2 cellular contexts compared by ENCODE assay signal in the genomic region with DNA sequence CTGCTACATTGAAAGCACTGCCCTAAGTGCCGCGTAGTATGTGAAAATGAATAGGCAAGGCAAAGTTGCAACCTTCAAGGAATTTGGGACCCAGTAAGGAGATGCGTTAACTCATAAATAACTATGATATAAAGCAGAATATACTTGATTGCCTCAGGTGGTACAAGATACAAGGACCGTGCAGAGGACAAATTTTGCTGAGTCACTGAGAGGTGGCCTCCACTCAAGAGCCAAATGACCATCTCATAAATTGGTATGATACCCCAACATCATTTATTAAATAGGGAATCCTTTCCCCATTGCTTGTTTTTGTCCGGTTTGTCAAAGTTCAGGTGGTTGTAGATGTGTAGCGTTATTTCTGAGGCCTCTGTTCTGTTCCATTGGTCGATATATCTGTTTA.
TF ChIP-seq lines count a peak whose summit lies in the region.

No MANE protein-coding gene starts in this region.

TF ChIP-seq in A549, 52 proteins besides CTCF, POLR2A, EP300 and RAD21 (continued from another document):
- TF ChIP-seq PHF8 (IDR thresholded peaks at IDR 0.05; ENCODE audit: borderline replicate concordance, low read depth) (no peak), CHD4 (IDR thresholded peaks at IDR 0.05; ENCODE audit: borderline replicate concordance) (no peak), NR3C1 (IDR thresholded peaks at IDR 0.05) (no peak)

TF ChIP-seq in K562, 482 proteins besides CTCF, POLR2A, EP300 and RAD21 (continued from another document):
- TF ChIP-seq, protein P1, sequence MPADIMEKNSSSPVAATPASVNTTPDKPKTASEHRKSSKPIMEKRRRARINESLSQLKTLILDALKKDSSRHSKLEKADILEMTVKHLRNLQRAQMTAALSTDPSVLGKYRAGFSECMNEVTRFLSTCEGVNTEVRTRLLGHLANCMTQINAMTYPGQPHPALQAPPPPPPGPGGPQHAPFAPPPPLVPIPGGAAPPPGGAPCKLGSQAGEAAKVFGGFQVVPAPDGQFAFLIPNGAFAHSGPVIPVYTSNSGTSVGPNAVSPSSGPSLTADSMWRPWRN (IDR thresholded peaks at IDR 0.05; ENCODE audit: low read depth) = no peak
- TF ChIP-seq MTA3 (IDR thresholded peaks at IDR 0.05; ENCODE audit: borderline replicate concordance) = no peak
- no peak for TF ChIP-seq ZNF695 (CRISPR knock-in tag; IDR thresholded peaks at IDR 0.05)
- TF ChIP-seq, protein P2, sequence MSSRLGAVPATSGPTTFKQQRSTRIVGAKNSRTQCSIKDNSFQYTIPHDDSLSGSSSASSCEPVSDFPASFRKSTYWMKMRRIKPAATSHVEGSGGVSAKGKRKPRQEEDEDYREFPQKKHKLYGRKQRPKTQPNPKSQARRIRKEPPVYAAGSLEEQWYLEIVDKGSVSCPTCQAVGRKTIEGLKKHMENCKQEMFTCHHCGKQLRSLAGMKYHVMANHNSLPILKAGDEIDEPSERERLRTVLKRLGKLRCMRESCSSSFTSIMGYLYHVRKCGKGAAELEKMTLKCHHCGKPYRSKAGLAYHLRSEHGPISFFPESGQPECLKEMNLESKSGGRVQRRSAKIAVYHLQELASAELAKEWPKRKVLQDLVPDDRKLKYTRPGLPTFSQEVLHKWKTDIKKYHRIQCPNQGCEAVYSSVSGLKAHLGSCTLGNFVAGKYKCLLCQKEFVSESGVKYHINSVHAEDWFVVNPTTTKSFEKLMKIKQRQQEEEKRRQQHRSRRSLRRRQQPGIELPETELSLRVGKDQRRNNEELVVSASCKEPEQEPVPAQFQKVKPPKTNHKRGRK (tag; IDR thresholded peaks at IDR 0.05) = no peak
- TF ChIP-seq MYC (IDR thresholded peaks at IDR 0.05; ENCODE audit: low read depth, low read length) = no peak
- TF ChIP-seq MYC (CRISPR knock-in tag; IDR thresholded peaks at IDR 0.05; ENCODE audit: borderline replicate concordance, low read depth) = no peak
- no peak for TF ChIP-seq SIRT6 (IDR thresholded peaks at IDR 0.05; ENCODE audit: low read depth, low read length)
- peak; percentile 85 for TF ChIP-seq NFE2 (IDR thresholded peaks at IDR 0.05; ENCODE audit: low read depth)
- no peak for TF ChIP-seq STAT5B (CRISPR knock-in tag; IDR thresholded peaks at IDR 0.05)
- peak; percentile 84 for TF ChIP-seq MAFG (tag; conservative IDR thresholded peaks at IDR 0.05)
- peak; percentile 76 for TF ChIP-seq NFE2L1 (tag; IDR thresholded peaks at IDR 0.05; ENCODE audit: borderline replicate concordance, low read depth)
- TF ChIP-seq MAFK (IDR thresholded peaks at IDR 0.05; ENCODE audit: low read length) = peak; percentile 58; the same call in 1 of the 2 replicates
- TF ChIP-seq POLR3A (IDR thresholded peaks at IDR 0.05; ENCODE audit: borderline replicate concordance, extremely low read depth, insufficient read depth, insufficient read length) = no peak
- TF ChIP-seq, protein P3, sequence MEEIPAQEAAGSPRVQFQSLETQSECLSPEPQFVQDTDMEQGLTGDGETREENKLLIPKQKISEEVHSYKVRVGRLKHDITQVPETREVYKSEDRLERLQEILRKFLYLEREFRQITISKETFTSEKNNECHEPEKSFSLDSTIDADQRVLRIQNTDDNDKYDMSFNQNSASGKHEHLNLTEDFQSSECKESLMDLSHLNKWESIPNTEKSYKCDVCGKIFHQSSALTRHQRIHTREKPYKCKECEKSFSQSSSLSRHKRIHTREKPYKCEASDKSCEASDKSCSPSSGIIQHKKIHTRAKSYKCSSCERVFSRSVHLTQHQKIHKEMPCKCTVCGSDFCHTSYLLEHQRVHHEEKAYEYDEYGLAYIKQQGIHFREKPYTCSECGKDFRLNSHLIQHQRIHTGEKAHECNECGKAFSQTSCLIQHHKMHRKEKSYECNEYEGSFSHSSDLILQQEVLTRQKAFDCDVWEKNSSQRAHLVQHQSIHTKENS (CRISPR knock-in tag; IDR thresholded peaks at IDR 0.05) = no peak
- TF ChIP-seq FOXP1 (CRISPR knock-in tag; IDR thresholded peaks at IDR 0.05) = no peak
- TF ChIP-seq ZNF282 (CRISPR knock-in tag; IDR thresholded peaks at IDR 0.05) = no peak
- TF ChIP-seq MAFF (IDR thresholded peaks at IDR 0.05; ENCODE audit: low read length) = peak; percentile 76
- TF ChIP-seq, protein P4, sequence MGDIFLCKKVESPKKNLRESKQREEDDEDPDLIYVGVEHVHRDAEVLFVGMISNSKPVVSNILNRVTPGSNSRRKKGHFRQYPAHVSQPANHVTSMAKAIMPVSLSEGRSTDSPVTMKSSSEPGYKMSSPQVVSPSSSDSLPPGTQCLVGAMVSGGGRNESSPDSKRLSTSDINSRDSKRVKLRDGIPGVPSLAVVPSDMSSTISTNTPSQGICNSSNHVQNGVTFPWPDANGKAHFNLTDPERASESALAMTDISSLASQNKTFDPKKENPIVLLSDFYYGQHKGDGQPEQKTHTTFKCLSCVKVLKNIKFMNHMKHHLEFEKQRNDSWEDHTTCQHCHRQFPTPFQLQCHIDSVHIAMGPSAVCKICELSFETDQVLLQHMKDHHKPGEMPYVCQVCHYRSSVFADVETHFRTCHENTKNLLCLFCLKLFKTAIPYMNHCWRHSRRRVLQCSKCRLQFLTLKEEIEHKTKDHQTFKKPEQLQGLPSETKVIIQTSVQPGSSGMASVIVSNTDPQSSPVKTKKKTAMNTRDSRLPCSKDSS (IDR thresholded peaks at IDR 0.05; ENCODE audit: low read depth, partially characterized antibody) = no peak
- no peak for TF ChIP-seq DNMT1 (IDR thresholded peaks at IDR 0.05)
- TF ChIP-seq, protein P5, sequence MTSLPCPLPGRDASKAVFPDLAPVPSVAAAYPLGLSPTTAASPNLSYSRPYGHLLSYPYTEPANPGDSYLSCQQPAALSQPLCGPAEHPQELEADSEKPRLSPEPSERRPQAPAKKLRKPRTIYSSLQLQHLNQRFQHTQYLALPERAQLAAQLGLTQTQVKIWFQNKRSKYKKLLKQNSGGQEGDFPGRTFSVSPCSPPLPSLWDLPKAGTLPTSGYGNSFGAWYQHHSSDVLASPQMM (CRISPR knock-in tag; IDR thresholded peaks at IDR 0.05) = no peak
- TF ChIP-seq, protein P6, sequence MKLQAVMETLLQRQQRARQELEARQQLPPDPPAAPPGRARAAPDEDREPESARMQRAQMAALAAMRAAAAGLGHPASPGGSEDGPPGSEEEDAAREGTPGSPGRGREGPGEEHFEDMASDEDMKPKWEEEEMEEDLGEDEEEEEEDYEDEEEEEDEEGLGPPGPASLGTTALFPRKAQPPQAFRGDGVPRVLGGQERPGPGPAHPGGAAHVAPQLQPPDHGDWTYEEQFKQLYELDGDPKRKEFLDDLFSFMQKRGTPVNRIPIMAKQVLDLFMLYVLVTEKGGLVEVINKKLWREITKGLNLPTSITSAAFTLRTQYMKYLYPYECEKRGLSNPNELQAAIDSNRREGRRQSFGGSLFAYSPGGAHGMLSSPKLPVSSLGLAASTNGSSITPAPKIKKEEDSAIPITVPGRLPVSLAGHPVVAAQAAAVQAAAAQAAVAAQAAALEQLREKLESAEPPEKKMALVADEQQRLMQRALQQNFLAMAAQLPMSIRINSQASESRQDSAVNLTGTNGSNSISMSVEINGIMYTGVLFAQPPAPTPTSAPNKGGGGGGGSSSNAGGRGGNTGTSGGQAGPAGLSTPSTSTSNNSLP (IDR thresholded peaks at IDR 0.05; ENCODE audit: borderline replicate concordance, low read depth, low read length) = no peak
- no peak for TF ChIP-seq NR2F6 (CRISPR knock-in tag; IDR thresholded peaks at IDR 0.05)
TF ChIP-seq in K562: peak in this region for 7.
